In genomic region chr19:576768-577438, GRCh38 we compare ENCODE assay signal across 19 cellular contexts. TPM values are rescaled to one million over a fixed set of nuclear protein-coding genes. Genes with fewer than 3 reads are reported as not detected.
A peak's percentile ranks its signal among the peaks of the same experiment; 100 is the strongest.
DNase-seq lines count a peak whose midpoint lies in the region; ATAC-seq, FAIRE-seq and TF ChIP-seq lines count a peak whose summit lies in the region.
"Had no signal": no experiment of that assay in that cellular context is flagged by ENCODE, and none has a peak within 500 bp of the region (broad histone marks: within the 10 kb centered on the region; RNA-seq: fewer than 3 reads in every experiment).

No MANE protein-coding gene starts in this region.

- H3K4me1 ChIP-seq in BLaER1 treated with 17β-estradiol and CSF1 and Interleukin-3, amounts not matched to agents 10 nM and 100 nM = peaks cover 39 to 49% (median 46%) of the 10 kb centered on the region in 10 experiments
- peaks cover 20% of the 10 kb centered on the region for H3K4me1 ChIP-seq in PC-3 (ENCODE audit: insufficient read depth, low read length)
- H3K4me1 ChIP-seq in keratinocyte (ENCODE audit: control insufficient read depth, extremely low read depth, insufficient read depth, low read length) = peaks cover 30% of the 10 kb centered on the region

- POLR2A ChIA-PET in PC-3 (lab: Charles Lee; ENCODE audit: unreplicated experiment) = interaction anchor here (0.6 kb wide), 2 partner anchors 174 to 318 kb away, joined by 3 to 6 read pairs; no protein-coding TSS in a partner anchor

- H3K9me1 ChIP-seq in keratinocyte (ENCODE audit: control insufficient read depth, extremely low read depth, insufficient read depth, low read length) = no peaks in the 10 kb centered on the region

- no TSS peak for BruUV-seq in PC-3 (replicated peaks; lab: Mats Ljungman, UMichigan)

- H3K9me2 ChIP-seq in PC-3 (replicated peaks; ENCODE audit: low read length) = no peaks in the 10 kb centered on the region

- peak overlapping the region; percentile 28 to 98 (median 51); a peak in 19 of 22 replicates for H3K9ac ChIP-seq in BLaER1 treated with 17β-estradiol and CSF1 and Interleukin-3, amounts not matched to agents 10 nM and 100 nM
- no peak overlapping the region for H3K9ac ChIP-seq in PC-3 (ENCODE audit: low read length)
- no peak overlapping the region for H3K9ac ChIP-seq in keratinocyte (ENCODE audit: control insufficient read depth, extremely low read depth, insufficient read depth, low read length)

- no peaks in the 10 kb centered on the region for H3K27me3 ChIP-seq in BLaER1 treated with 17β-estradiol and CSF1 and Interleukin-3, amounts not matched to agents 10 nM and 100 nM
- H3K27me3 ChIP-seq in PC-3 (ENCODE audit: low read length) (no peaks in the 10 kb centered on the region), keratinocyte (ENCODE audit: control insufficient read depth, extremely low read depth, insufficient read depth, low read length) (no peaks in the 10 kb centered on the region)
- H3K27me3 ChIP-seq: body of pancreas, right lobe of liver, vagina had no signal

- no peak for TF ChIP-seq POLR2A in GM12892 (IDR thresholded peaks at IDR 0.05; ENCODE audit: low read depth, low read length)

- dilution Hi-C loops in keratinocyte (cut with MboI; ENCODE audit: extremely low pct_ligation_motif_present, low sequenced_read_pairs) = no loop called here

- DNase-seq in PC-3 (no peak), keratinocyte (ENCODE audit: low read depth, low spot score) (no peak), GM12892 (ENCODE audit: insufficient read length) (no peak), NCI-H524 (lab: John Stamatoyannopoulos, UW) (no peak), superior temporal gyrus (ENCODE audit: extremely low spot score) (no peak)
- DNase-seq: activated CD4-positive, alpha-beta T cell treated with anti-CD3 and anti-CD28 coated beads, Interleukin-2, amount 50 U/mL, for 1 hour; AML-193; DMS79; MM.1S; naive thymus-derived CD4-positive, alpha-beta T cell; NCI-H774; SHP77; stimulated activated CD4-positive, alpha-beta T cell treated with anti-CD3 and anti-CD28 coated beads, Interleukin-4, amount 100 ng/mL, for 4 hours; stimulated activated naive CD4-positive, alpha-beta T cell had no signal

- H3F3A ChIP-seq in PC-3 (ENCODE audit: low read length, unreplicated experiment) = no peaks in the 10 kb centered on the region

- H3K79me2 ChIP-seq in PC-3 (ENCODE audit: low read length) (peaks cover 80% of the 10 kb centered on the region), keratinocyte (ENCODE audit: control insufficient read depth, insufficient read depth, low read length) (peaks cover 88% of the 10 kb centered on the region)

- peaks cover 41 to 63% (median 55%) of the 10 kb centered on the region in 11 experiments for H3K36me3 ChIP-seq in BLaER1 treated with 17β-estradiol and CSF1 and Interleukin-3, amounts not matched to agents 10 nM and 100 nM
- H3K36me3 ChIP-seq in PC-3 (ENCODE audit: low read depth, low read length) = no peaks in the 10 kb centered on the region; the same call in 1 of the 2 replicates
- H3K36me3 ChIP-seq in keratinocyte (ENCODE audit: control insufficient read depth in 2 of 2, extremely low read depth in 1 of 2, insufficient read depth in 2 of 2, low read length in 2 of 2) = peaks cover 16 to 23% of the 10 kb centered on the region in 2 experiments

- FAIRE-seq in keratinocyte (lab: Jason Lieb, UNC) (no peak), GM12892 (lab: Jason Lieb, UNC) (no peak)

- H3K9me3 ChIP-seq in BLaER1 treated with 17β-estradiol and CSF1 and Interleukin-3, amounts not matched to agents 10 nM and 100 nM (replicated peaks in 1 of 11) = no peaks in the 10 kb centered on the region
- no peaks in the 10 kb centered on the region for H3K9me3 ChIP-seq in PC-3 (ENCODE audit: low read length)
- H3K9me3 ChIP-seq in keratinocyte (ENCODE audit: control insufficient read depth, low read depth, low read length) = no peaks in the 10 kb centered on the region
- H3K9me3 ChIP-seq: body of pancreas, right lobe of liver, vagina had no signal

- no peak overlapping the region for H3K4me3 ChIP-seq in BLaER1 treated with 17β-estradiol and CSF1 and Interleukin-3, amounts not matched to agents 10 nM and 100 nM
- H3K4me3 ChIP-seq in PC-3 (ENCODE audit: low read length) (no peak overlapping the region; the same call in 1 of the 2 replicates), keratinocyte (ENCODE audit: control insufficient read depth in 2 of 3, extremely low read depth in 1 of 3, insufficient read depth in 2 of 3, low read depth in 1 of 3, low read length in 3 of 3) (peak overlapping the region in 1 of 3 experiments; percentile 13)
- H3K4me3 ChIP-seq: body of pancreas, right lobe of liver had no signal

- intact Hi-C loops in PC-3 (cut with micrococcal nuclease) = loop anchor here (10.0 kb wide), 1 partner anchor 58 kb away; the partner anchor contains the start of genes FGF22 and POLRMT

- H3K27ac ChIP-seq in BLaER1 treated with 17β-estradiol and CSF1 and Interleukin-3, amounts not matched to agents 10 nM and 100 nM = peak overlapping the region in 8 of 11 experiments; percentile 2 to 41 (median 26); a peak in 10 of 22 replicates
- H3K27ac ChIP-seq in PC-3 (ENCODE audit: low read length) (peak overlapping the region; percentile 53; the same call in 1 of the 2 replicates), keratinocyte (ENCODE audit: control insufficient read depth, insufficient read depth, low read length) (peak overlapping the region; percentile 10)
- H3K27ac ChIP-seq: body of pancreas, right lobe of liver, vagina had no signal

- CTCF ChIA-PET in PC-3 (lab: Charles Lee) = no interaction called here

- peak overlapping the region; percentile 77 to 100 (median 98) for H3K4me2 ChIP-seq in BLaER1 treated with 17β-estradiol and CSF1 and Interleukin-3, amounts not matched to agents 10 nM and 100 nM
- H3K4me2 ChIP-seq in PC-3 (ENCODE audit: low read length) (peak overlapping the region; percentile 81), keratinocyte (ENCODE audit: control insufficient read depth, extremely low read depth, insufficient read depth, low read depth, low read length) (peak overlapping the region; percentile 82)

- no peak for ATAC-seq in PC-3
- ATAC-seq: body of pancreas; naive thymus-derived CD4-positive, alpha-beta T cell; right lobe of liver had no signal

- H2AFZ ChIP-seq in PC-3 (ENCODE audit: low read length) (no peak overlapping the region), keratinocyte (ENCODE audit: control insufficient read depth, low read length) (no peak overlapping the region)

- TF ChIP-seq CTCF in PC-3 (conservative IDR thresholded peaks at IDR 0.05; ENCODE audit: low read depth, low read length) (no peak), keratinocyte (optimal IDR thresholded peaks at IDR 0.05 in 1 of 3, IDR thresholded peaks at IDR 0.05 in 1 of 3, conservative IDR thresholded peaks at IDR 0.05 in 1 of 3; ENCODE audit: extremely low read depth in 1 of 3, insufficient read depth in 2 of 3, low read length in 3 of 3) (no peak)

- H4K20me1 ChIP-seq in BLaER1 treated with 17β-estradiol and CSF1 and Interleukin-3, amounts not matched to agents 10 nM and 100 nM = peaks cover 83 to 95% (median 94%) of the 10 kb centered on the region in 11 experiments
- H4K20me1 ChIP-seq in PC-3 (ENCODE audit: low read length) = peaks cover 57% of the 10 kb centered on the region
- H4K20me1 ChIP-seq in keratinocyte (ENCODE audit: control insufficient read depth, extremely low read depth, insufficient read depth, low read length) = peaks cover 58% of the 10 kb centered on the region

RNA-seq across cellular contexts. Expression of gene BSG, which starts 4.5 kb away (rescaled TPM):
- 458 and 514 TPM in 2 replicates for total RNA-seq in PC-3 (2014; rRNA removed)
- polyA plus RNA-seq in keratinocyte = 388 to 552 TPM (median 537 TPM) in 3 replicates
- polyA plus RNA-seq in keratinocyte (2011; ENCODE audit: low read depth) = 171 TPM
- polyA plus RNA-seq in keratinocyte (2011; cell fraction: cytosol; rRNA removed) = 298 and 480 TPM in 2 replicates
- polyA plus RNA-seq in keratinocyte (2011; cell fraction: nucleus; rRNA removed) = 577 and 747 TPM in 2 replicates
- 376 and 679 TPM in 2 replicates for polyA plus RNA-seq in keratinocyte (2012; ENCODE audit: low replicate concordance)
- polyA minus RNA-seq in keratinocyte = 280 to 493 TPM (median 484 TPM) in 3 replicates
- polyA minus RNA-seq in keratinocyte (2011; cell fraction: cytosol; rRNA and poly(A)+ RNA removed) = 889 TPM
- polyA minus RNA-seq in keratinocyte (2011; cell fraction: nucleus; rRNA and poly(A)+ RNA removed) = 533 and 629 TPM in 2 replicates
- 135 TPM for polyA plus RNA-seq in GM12892 (2012; ENCODE audit: missing spikeins)

RNA-seq across cellular contexts. Expression of gene HCN2, which starts 12.8 kb away (rescaled TPM):
- total RNA-seq in PC-3 (2014; rRNA removed) = 0.04 and 0.46 TPM in 2 replicates
- polyA plus RNA-seq in keratinocyte = 0.13 to 0.56 TPM (median 0.26 TPM) in 3 replicates
- polyA plus RNA-seq in keratinocyte (2011; ENCODE audit: low read depth) = 0.22 TPM
- polyA plus RNA-seq in keratinocyte (2011; cell fraction: cytosol; rRNA removed) = 0.57 and 1.0 TPM in 2 replicates
- 0.59 and 0.64 TPM in 2 replicates for polyA plus RNA-seq in keratinocyte (2011; cell fraction: nucleus; rRNA removed)
- polyA plus RNA-seq in keratinocyte (2012; ENCODE audit: low replicate concordance) = 0.55 and 1.2 TPM in 2 replicates
- 0.64 to 4.5 TPM (median 2.6 TPM) in 3 replicates for polyA minus RNA-seq in keratinocyte
- polyA minus RNA-seq in keratinocyte (2011; cell fraction: cytosol; rRNA and poly(A)+ RNA removed) = 1.9 TPM
- 0.63 and 1.3 TPM in 2 replicates for polyA minus RNA-seq in keratinocyte (2011; cell fraction: nucleus; rRNA and poly(A)+ RNA removed)
- polyA plus RNA-seq in GM12892 (2012; ENCODE audit: missing spikeins) = 0.47 TPM
- polyA plus RNA-seq: naive thymus-derived CD4-positive, alpha-beta T cell had no signal

RNA-seq across cellular contexts. Expression of gene GZMM, which starts 33.0 kb away (rescaled TPM):
- total RNA-seq in PC-3 (2014; rRNA removed) = 0.35 TPM in 1 of 2 replicates, not detected in the other
- polyA plus RNA-seq in keratinocyte = not detected in 3 replicates
- not detected for polyA plus RNA-seq in keratinocyte (2011; ENCODE audit: low read depth)
- polyA plus RNA-seq in keratinocyte (2011; cell fraction: cytosol; rRNA removed) = not detected in 2 replicates
- not detected in 2 replicates for polyA plus RNA-seq in keratinocyte (2011; cell fraction: nucleus; rRNA removed)
- 0.31 TPM in 1 of 2 replicates, not detected in the other for polyA plus RNA-seq in keratinocyte (2012; ENCODE audit: low replicate concordance)
- not detected in 3 replicates for polyA minus RNA-seq in keratinocyte
- not detected for polyA minus RNA-seq in keratinocyte (2011; cell fraction: cytosol; rRNA and poly(A)+ RNA removed)
- not detected in 2 replicates for polyA minus RNA-seq in keratinocyte (2011; cell fraction: nucleus; rRNA and poly(A)+ RNA removed)
- not detected for polyA plus RNA-seq in GM12892 (2012; ENCODE audit: missing spikeins)
- total RNA-seq: glomerular endothelial cell, vagina had no signal

RNA-seq across cellular contexts. Expression of gene CDC34, which starts 45.3 kb away (rescaled TPM):
- total RNA-seq in PC-3 (2014; rRNA removed) = 119 and 152 TPM in 2 replicates
- polyA plus RNA-seq in keratinocyte = 47.5 to 72.0 TPM (median 48.6 TPM) in 3 replicates
- 48.7 TPM for polyA plus RNA-seq in keratinocyte (2011; ENCODE audit: low read depth)
- 43.0 and 88.0 TPM in 2 replicates for polyA plus RNA-seq in keratinocyte (2011; cell fraction: cytosol; rRNA removed)
- 42.5 and 59.2 TPM in 2 replicates for polyA plus RNA-seq in keratinocyte (2011; cell fraction: nucleus; rRNA removed)
- polyA plus RNA-seq in keratinocyte (2012; ENCODE audit: low replicate concordance) = 62.4 and 88.5 TPM in 2 replicates
- 18.4 to 107 TPM (median 34.2 TPM) in 3 replicates for polyA minus RNA-seq in keratinocyte
- polyA minus RNA-seq in keratinocyte (2011; cell fraction: cytosol; rRNA and poly(A)+ RNA removed) = 68.9 TPM
- 15.1 and 17.7 TPM in 2 replicates for polyA minus RNA-seq in keratinocyte (2011; cell fraction: nucleus; rRNA and poly(A)+ RNA removed)
- polyA plus RNA-seq in GM12892 (2012; ENCODE audit: missing spikeins) = 22.1 TPM

RNA-seq across cellular contexts. Expression of gene POLRMT, which starts 56.4 kb away (rescaled TPM):
- 60.5 and 80.6 TPM in 2 replicates for total RNA-seq in PC-3 (2014; rRNA removed)
- 20.9 to 53.6 TPM (median 33.3 TPM) in 3 replicates for polyA plus RNA-seq in keratinocyte
- 32.1 TPM for polyA plus RNA-seq in keratinocyte (2011; ENCODE audit: low read depth)
- 12.6 and 19.6 TPM in 2 replicates for polyA plus RNA-seq in keratinocyte (2011; cell fraction: cytosol; rRNA removed)
- 47.6 and 72.8 TPM in 2 replicates for polyA plus RNA-seq in keratinocyte (2011; cell fraction: nucleus; rRNA removed)
- 50.1 and 59.7 TPM in 2 replicates for polyA plus RNA-seq in keratinocyte (2012; ENCODE audit: low replicate concordance)
- polyA minus RNA-seq in keratinocyte = 74.0 to 142 TPM (median 140 TPM) in 3 replicates
- 90.4 TPM for polyA minus RNA-seq in keratinocyte (2011; cell fraction: cytosol; rRNA and poly(A)+ RNA removed)
- 40.7 and 57.9 TPM in 2 replicates for polyA minus RNA-seq in keratinocyte (2011; cell fraction: nucleus; rRNA and poly(A)+ RNA removed)
- 30.7 TPM for polyA plus RNA-seq in GM12892 (2012; ENCODE audit: missing spikeins)

Comparison
In these comparisons a context has a peak if more than half of its experiments do, and no peak if none do; other contexts are left out.
1. H3K9ac ChIP-seq: peak in BLaER1 treated with 17β-estradiol and CSF1 and Interleukin-3, amounts not matched to agents 10 nM and 100 nM (11 of 11); none in PC-3 (single experiment) and keratinocyte (single experiment).
2. Peak in every context shown above with its lines, with median percentiles within 50 percentile points of each other: H3K27ac ChIP-seq and H3K4me2 ChIP-seq.